8 cellular contexts compared by ENCODE assay signal in the genomic region with DNA sequence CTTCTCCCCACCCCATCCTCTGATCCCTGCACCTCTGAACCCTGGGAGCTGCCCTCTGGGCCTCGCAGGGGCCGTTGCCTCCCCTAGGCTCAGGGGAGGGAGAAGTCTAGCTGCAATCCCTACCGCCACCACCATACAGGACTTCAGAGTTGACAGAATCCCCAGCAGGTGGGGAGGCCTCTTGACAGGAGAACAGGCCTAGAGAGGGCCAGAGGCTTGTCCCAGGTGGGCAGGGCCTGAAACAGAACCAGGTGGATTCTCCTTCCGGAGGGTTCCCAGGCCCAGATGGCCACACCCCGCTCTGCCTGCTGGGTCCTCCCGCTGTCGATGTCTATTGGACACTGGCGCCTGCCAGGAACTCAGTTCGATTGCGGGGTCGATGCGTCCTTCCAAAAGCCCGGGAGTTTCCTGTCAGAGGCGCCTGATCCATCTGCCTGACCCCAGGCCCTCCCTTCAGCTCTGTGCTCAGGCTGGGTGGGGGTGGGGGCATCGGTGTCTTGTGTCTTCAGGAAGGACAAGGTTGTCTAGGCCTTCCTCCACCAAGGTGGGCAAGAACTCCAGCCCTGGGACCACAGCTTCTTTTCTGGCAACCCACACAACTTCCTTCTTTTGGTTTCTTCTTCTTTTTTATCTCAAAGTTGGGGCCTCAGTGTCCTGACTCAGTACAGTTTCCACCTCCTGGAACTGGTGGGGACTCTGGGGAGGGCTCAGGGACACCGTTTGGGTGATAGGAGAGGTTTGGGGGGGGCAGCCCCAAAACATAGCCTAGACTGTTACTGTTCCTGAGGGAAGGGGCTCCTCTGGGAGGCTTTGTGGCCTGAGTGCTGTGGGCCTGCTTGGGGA. TPM values are rescaled to one million over a fixed set of nuclear protein-coding genes. Genes with fewer than 3 reads are reported as not detected.
A peak's percentile ranks its signal among the peaks of the same experiment; 100 is the strongest.
DNase-seq lines count a peak whose midpoint lies in the region; ATAC-seq, FAIRE-seq and TF ChIP-seq lines count a peak whose summit lies in the region.

No MANE protein-coding gene starts in this region.

- DNase-seq in Right ventricle myocardium superior (peak; percentile 50), left cardiac atrium (no peak), NCI-H2029 treated with DMSO at 0.1 percent for 48 hours (lab: John Stamatoyannopoulos, UW) (peak; percentile 34), small intestine (peak; percentile 68), COR-L47 (lab: John Stamatoyannopoulos, UW) (no peak), A673 (ENCODE audit: low spot score) (no peak), GM03348 (ENCODE audit: low spot score) (no peak)

- no peak overlapping the region for H3K4me3 ChIP-seq in small intestine (ENCODE audit: low read depth in 1 of 2, low read length in 2 of 2)
- H3K4me3 ChIP-seq in A673 (ENCODE audit: low read depth, low read length, poor library complexity, severe bottlenecking): no peak overlapping the region

- ATAC-seq in Right ventricle myocardium superior (ENCODE audit: poor library complexity) (no peak), left cardiac atrium (no peak)

- POLR2A ChIA-PET in A673 (lab: Charles Lee; ENCODE audit: low non-redundant PET): no interaction called here

- H3K36me3 ChIP-seq in small intestine (ENCODE audit: control insufficient read depth in 2 of 2, insufficient read depth in 2 of 2, low read length in 2 of 2) (no peaks in the 10 kb centered on the region), A673 (ENCODE audit: insufficient read depth, low read length, poor library complexity, severe bottlenecking) (no peaks in the 10 kb centered on the region)

- no TSS peak for BruUV-seq in A673 (replicated peaks; lab: Mats Ljungman, UMichigan)

- H3K9me3 ChIP-seq in small intestine (ENCODE audit: control insufficient read depth, low read depth) (no peaks in the 10 kb centered on the region), A673 (ENCODE audit: low read depth, low read length, poor library complexity, severe bottlenecking) (no peaks in the 10 kb centered on the region)

- H3K27me3 ChIP-seq in small intestine (ENCODE audit: control insufficient read depth in 2 of 2, insufficient read depth in 2 of 2, low read length in 2 of 2) (no peaks in the 10 kb centered on the region), A673 (replicated peaks; ENCODE audit: insufficient read depth, low read depth, low read length, poor library complexity) (no peaks in the 10 kb centered on the region)

- no peak for FAIRE-seq in small intestine (lab: Jason Lieb, UNC)

- CTCF ChIA-PET in A673 (lab: Charles Lee): no interaction called here

- TF ChIP-seq CTCF in A673 (conservative IDR thresholded peaks at IDR 0.05; ENCODE audit: low read depth, low read length): no peak

- intact Hi-C loops in Right ventricle myocardium superior (cut with DNase I) (no loop called here), left cardiac atrium (cut with DNase I) (no loop called here), A673 (cut with micrococcal nuclease; ENCODE audit: unreplicated experiment) (no loop called here)

- H3K27ac ChIP-seq in cingulate gyrus (ENCODE audit: low read depth, low read length) (peak overlapping the region; percentile 4), small intestine (ENCODE audit: low read depth in 1 of 2, low read length in 1 of 2) (peak overlapping the region; percentile 27 to 91), A673 (ENCODE audit: low read depth, low read length, poor library complexity, severe bottlenecking) (no peak overlapping the region)

- H3K4me1 ChIP-seq in small intestine (ENCODE audit: control insufficient read depth in 2 of 2, insufficient read depth in 1 of 2, low read depth in 1 of 2, low read length in 1 of 2) (peaks cover 0 to 6% of the 10 kb centered on the region in 2 donors), A673 (ENCODE audit: insufficient read depth, low read length, poor library complexity, severe bottlenecking) (no peaks in the 10 kb centered on the region)

- WGBS in small intestine, 3 donors: 12 to 36% (median 33%) methylated on average over 16 of the region's 16 CpGs

RNA-seq across cellular contexts. Expression of a gene that starts 6.4 kb away (rescaled TPM):
- total RNA-seq in Right ventricle myocardium superior (117 TPM), left cardiac atrium (10 to 100 TPM; 87.4 to 93.9 TPM), A673 (2021) (16.9 and 18.3 TPM in 2 replicates)
- 100 to 1,000 TPM; 169 to 331 (median 238) TPM for polyA plus RNA-seq in small intestine

RNA-seq across cellular contexts. Expression of a gene that starts 26.7 kb away (rescaled TPM):
- total RNA-seq in Right ventricle myocardium superior (16.8 TPM), left cardiac atrium (10 to 100 TPM; 11.9 to 16.3 TPM), A673 (2021) (8.6 and 11.7 TPM in 2 replicates)
- 10 to 100 TPM; 19.7 to 43.2 (median 37.0) TPM for polyA plus RNA-seq in small intestine

RNA-seq across cellular contexts. Expression of a gene that starts 35.3 kb away (rescaled TPM):
- 58.0 TPM for total RNA-seq in Right ventricle myocardium superior
- 10 to 100 TPM; 60.3 to 66.9 TPM for total RNA-seq in left cardiac atrium
- 10 to 100 TPM; 42.2 to 58.4 (median 48.0) TPM for polyA plus RNA-seq in small intestine
- total RNA-seq in A673 (2021): 66.1 and 68.4 TPM in 2 replicates

Comparison
In these comparisons a context has a peak if more than half of its experiments do, and no peak if none do; other contexts are left out.
1. DNase-seq: peak in Right ventricle myocardium superior (single experiment), NCI-H2029 treated with DMSO at 0.1 percent for 48 hours (single experiment) and small intestine (single experiment); none in left cardiac atrium (single experiment), COR-L47 (single experiment), A673 (single experiment) and GM03348 (single experiment).